ENCODE assay signal across 1 cellular context in the genomic region with DNA sequence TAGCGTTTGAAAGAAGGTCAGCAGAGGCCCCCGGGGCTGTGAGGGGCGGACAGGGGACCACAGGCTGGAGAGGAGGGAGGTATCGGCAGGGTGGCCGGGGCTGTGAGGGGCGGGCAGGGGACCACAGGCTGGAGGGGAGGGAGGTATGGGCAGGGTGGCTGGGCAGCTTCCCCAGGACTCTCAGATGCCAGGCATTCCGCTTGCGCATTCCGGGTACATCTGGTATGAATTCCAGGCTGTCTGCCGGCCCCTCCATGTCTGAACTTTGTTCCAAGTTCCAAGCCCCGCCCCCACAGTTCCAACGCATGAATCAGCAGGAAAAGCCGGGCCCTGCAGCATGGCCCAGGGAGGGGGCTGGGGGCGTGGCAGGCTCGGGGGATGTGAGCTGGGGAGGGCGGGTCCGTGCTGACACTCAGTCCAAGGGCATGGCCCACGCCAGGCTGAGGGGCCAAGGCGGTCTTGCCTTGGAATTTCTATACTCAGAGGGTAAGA.
A peak's percentile ranks its signal among the peaks of the same experiment; 100 is the strongest.
TF ChIP-seq lines count a peak whose summit lies in the region.

No MANE protein-coding gene starts in this region.

TF ChIP-seq in HEK293, 187 proteins besides CTCF, POLR2A, EP300 and RAD21 (continued from another document and continues in another):
- TF ChIP-seq, protein P1, sequence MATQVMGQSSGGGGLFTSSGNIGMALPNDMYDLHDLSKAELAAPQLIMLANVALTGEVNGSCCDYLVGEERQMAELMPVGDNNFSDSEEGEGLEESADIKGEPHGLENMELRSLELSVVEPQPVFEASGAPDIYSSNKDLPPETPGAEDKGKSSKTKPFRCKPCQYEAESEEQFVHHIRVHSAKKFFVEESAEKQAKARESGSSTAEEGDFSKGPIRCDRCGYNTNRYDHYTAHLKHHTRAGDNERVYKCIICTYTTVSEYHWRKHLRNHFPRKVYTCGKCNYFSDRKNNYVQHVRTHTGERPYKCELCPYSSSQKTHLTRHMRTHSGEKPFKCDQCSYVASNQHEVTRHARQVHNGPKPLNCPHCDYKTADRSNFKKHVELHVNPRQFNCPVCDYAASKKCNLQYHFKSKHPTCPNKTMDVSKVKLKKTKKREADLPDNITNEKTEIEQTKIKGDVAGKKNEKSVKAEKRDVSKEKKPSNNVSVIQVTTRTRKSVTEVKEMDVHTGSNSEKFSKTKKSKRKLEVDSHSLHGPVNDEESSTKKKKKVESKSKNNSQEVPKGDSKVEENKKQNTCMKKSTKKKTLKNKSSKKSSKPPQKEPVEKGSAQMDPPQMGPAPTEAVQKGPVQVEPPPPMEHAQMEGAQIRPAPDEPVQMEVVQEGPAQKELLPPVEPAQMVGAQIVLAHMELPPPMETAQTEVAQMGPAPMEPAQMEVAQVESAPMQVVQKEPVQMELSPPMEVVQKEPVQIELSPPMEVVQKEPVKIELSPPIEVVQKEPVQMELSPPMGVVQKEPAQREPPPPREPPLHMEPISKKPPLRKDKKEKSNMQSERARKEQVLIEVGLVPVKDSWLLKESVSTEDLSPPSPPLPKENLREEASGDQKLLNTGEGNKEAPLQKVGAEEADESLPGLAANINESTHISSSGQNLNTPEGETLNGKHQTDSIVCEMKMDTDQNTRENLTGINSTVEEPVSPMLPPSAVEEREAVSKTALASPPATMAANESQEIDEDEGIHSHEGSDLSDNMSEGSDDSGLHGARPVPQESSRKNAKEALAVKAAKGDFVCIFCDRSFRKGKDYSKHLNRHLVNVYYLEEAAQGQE (tag by site-specific recombination; IDR thresholded peaks at IDR 0.05): no peak
- TF ChIP-seq, protein P2, sequence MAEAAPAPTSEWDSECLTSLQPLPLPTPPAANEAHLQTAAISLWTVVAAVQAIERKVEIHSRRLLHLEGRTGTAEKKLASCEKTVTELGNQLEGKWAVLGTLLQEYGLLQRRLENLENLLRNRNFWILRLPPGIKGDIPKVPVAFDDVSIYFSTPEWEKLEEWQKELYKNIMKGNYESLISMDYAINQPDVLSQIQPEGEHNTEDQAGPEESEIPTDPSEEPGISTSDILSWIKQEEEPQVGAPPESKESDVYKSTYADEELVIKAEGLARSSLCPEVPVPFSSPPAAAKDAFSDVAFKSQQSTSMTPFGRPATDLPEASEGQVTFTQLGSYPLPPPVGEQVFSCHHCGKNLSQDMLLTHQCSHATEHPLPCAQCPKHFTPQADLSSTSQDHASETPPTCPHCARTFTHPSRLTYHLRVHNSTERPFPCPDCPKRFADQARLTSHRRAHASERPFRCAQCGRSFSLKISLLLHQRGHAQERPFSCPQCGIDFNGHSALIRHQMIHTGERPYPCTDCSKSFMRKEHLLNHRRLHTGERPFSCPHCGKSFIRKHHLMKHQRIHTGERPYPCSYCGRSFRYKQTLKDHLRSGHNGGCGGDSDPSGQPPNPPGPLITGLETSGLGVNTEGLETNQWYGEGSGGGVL (tag by site-specific recombination; IDR thresholded peaks at IDR 0.05): peak; percentile 69
- TF ChIP-seq ZXDB (tag by site-specific recombination; IDR thresholded peaks at IDR 0.05) (peak; percentile 33; the same call in 1 of the 2 replicates), ZNF571 (tag by site-specific recombination; IDR thresholded peaks at IDR 0.05) (no peak), ZBTB21 (tag by site-specific recombination; IDR thresholded peaks at IDR 0.05) (no peak), KLF9 (tag by site-specific recombination; IDR thresholded peaks at IDR 0.05; ENCODE audit: low read depth) (peak; percentile 96), ZNF548 (tag by site-specific recombination; IDR thresholded peaks at IDR 0.05) (no peak), ZBTB8A (tag by site-specific recombination; IDR thresholded peaks at IDR 0.05) (peak; percentile 67), ZNF626 (tag by site-specific recombination; IDR thresholded peaks at IDR 0.05) (no peak), ZNF184 (tag by site-specific recombination; IDR thresholded peaks at IDR 0.05) (no peak), ZNF274 (IDR thresholded peaks at IDR 0.05; ENCODE audit: low read length) (no peak), ZNF274 (tag by site-specific recombination; IDR thresholded peaks at IDR 0.05; ENCODE audit: borderline replicate concordance) (no peak), ZNF335 (tag by site-specific recombination; conservative IDR thresholded peaks at IDR 0.05) (peak; percentile 77), ZNF600 (tag by site-specific recombination; IDR thresholded peaks at IDR 0.05) (peak; percentile 70), SP2 (tag by site-specific recombination; IDR thresholded peaks at IDR 0.05) (peak; percentile 78), EGR2 (tag by site-specific recombination; IDR thresholded peaks at IDR 0.05; ENCODE audit: low read depth) (peak; percentile 49), KLF8 (tag by site-specific recombination; IDR thresholded peaks at IDR 0.05) (peak; percentile 46; the same call in 1 of the 2 replicates), KLF10 (tag by site-specific recombination; IDR thresholded peaks at IDR 0.05) (peak; percentile 98), MEIS1 (CRISPR knock-in tag; IDR thresholded peaks at IDR 0.05; ENCODE audit: borderline replicate concordance) (no peak), ZNF837 (tag by site-specific recombination; IDR thresholded peaks at IDR 0.05) (no peak), ZNF830 (tag by site-specific recombination; IDR thresholded peaks at IDR 0.05; ENCODE audit: low read depth) (no peak), ZNF629 (tag by site-specific recombination; IDR thresholded peaks at IDR 0.05) (peak; percentile 70; the same call in 1 of the 2 replicates), GLI2 (tag by site-specific recombination; IDR thresholded peaks at IDR 0.05; ENCODE audit: borderline replicate concordance, low read depth) (no peak), OSR2 (tag by site-specific recombination; IDR thresholded peaks at IDR 0.05) (no peak), ZIC2 (tag by site-specific recombination; IDR thresholded peaks at IDR 0.05) (no peak), ZBTB7A (tag by site-specific recombination; IDR thresholded peaks at IDR 0.05; ENCODE audit: low read depth) (peak; percentile 30; the same call in 1 of the 2 replicates), REPIN1 (tag by site-specific recombination; IDR thresholded peaks at IDR 0.05; ENCODE audit: low read depth) (no peak), ZNF76 (tag by site-specific recombination; IDR thresholded peaks at IDR 0.05; ENCODE audit: borderline replicate concordance, low read depth) (0 out of 2 replicates have a peak, but pooled peaks have one; percentile 23)
- TF ChIP-seq, protein P3, sequence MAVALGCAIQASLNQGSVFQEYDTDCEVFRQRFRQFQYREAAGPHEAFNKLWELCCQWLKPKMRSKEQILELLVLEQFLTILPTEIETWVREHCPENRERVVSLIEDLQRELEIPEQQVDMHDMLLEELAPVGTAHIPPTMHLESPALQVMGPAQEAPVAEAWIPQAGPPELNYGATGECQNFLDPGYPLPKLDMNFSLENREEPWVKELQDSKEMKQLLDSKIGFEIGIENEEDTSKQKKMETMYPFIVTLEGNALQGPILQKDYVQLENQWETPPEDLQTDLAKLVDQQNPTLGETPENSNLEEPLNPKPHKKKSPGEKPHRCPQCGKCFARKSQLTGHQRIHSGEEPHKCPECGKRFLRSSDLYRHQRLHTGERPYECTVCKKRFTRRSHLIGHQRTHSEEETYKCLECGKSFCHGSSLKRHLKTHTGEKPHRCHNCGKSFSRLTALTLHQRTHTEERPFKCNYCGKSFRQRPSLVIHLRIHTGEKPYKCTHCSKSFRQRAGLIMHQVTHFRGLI (tag by site-specific recombination; IDR thresholded peaks at IDR 0.05): peak; percentile 59; the same call in 1 of the 2 replicates
- TF ChIP-seq, protein P4, sequence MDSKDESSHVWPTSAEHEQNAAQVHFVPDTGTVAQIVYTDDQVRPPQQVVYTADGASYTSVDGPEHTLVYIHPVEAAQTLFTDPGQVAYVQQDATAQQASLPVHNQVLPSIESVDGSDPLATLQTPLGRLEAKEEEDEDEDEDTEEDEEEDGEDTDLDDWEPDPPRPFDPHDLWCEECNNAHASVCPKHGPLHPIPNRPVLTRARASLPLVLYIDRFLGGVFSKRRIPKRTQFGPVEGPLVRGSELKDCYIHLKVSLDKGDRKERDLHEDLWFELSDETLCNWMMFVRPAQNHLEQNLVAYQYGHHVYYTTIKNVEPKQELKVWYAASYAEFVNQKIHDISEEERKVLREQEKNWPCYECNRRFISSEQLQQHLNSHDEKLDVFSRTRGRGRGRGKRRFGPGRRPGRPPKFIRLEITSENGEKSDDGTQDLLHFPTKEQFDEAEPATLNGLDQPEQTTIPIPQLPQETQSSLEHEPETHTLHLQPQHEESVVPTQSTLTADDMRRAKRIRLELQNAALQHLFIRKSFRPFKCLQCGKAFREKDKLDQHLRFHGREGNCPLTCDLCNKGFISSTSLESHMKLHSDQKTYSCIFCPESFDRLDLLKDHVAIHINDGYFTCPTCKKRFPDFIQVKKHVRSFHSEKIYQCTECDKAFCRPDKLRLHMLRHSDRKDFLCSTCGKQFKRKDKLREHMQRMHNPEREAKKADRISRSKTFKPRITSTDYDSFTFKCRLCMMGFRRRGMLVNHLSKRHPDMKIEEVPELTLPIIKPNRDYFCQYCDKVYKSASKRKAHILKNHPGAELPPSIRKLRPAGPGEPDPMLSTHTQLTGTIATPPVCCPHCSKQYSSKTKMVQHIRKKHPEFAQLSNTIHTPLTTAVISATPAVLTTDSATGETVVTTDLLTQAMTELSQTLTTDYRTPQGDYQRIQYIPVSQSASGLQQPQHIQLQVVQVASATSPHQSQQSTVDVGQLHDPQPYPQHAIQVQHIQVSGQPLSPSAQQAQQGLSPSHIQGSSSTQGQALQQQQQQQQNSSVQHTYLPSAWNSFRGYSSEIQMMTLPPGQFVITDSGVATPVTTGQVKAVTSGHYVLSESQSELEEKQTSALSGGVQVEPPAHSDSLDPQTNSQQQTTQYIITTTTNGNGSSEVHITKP (tag by site-specific recombination; IDR thresholded peaks at IDR 0.05): peak; percentile 98
- TF ChIP-seq, protein P5, sequence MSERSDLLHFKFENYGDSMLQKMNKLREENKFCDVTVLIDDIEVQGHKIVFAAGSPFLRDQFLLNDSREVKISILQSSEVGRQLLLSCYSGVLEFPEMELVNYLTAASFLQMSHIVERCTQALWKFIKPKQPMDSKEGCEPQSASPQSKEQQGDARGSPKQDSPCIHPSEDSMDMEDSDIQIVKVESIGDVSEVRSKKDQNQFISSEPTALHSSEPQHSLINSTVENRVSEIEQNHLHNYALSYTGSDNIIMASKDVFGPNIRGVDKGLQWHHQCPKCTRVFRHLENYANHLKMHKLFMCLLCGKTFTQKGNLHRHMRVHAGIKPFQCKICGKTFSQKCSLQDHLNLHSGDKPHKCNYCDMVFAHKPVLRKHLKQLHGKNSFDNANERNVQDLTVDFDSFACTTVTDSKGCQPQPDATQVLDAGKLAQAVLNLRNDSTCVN (tag by site-specific recombination; optimal IDR thresholded peaks at IDR 0.05): no peak
- TF ChIP-seq, protein P6, sequence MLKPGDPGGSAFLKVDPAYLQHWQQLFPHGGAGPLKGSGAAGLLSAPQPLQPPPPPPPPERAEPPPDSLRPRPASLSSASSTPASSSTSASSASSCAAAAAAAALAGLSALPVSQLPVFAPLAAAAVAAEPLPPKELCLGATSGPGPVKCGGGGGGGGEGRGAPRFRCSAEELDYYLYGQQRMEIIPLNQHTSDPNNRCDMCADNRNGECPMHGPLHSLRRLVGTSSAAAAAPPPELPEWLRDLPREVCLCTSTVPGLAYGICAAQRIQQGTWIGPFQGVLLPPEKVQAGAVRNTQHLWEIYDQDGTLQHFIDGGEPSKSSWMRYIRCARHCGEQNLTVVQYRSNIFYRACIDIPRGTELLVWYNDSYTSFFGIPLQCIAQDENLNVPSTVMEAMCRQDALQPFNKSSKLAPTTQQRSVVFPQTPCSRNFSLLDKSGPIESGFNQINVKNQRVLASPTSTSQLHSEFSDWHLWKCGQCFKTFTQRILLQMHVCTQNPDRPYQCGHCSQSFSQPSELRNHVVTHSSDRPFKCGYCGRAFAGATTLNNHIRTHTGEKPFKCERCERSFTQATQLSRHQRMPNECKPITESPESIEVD (tag by site-specific recombination; IDR thresholded peaks at IDR 0.05): no peak
- TF ChIP-seq, protein P7, sequence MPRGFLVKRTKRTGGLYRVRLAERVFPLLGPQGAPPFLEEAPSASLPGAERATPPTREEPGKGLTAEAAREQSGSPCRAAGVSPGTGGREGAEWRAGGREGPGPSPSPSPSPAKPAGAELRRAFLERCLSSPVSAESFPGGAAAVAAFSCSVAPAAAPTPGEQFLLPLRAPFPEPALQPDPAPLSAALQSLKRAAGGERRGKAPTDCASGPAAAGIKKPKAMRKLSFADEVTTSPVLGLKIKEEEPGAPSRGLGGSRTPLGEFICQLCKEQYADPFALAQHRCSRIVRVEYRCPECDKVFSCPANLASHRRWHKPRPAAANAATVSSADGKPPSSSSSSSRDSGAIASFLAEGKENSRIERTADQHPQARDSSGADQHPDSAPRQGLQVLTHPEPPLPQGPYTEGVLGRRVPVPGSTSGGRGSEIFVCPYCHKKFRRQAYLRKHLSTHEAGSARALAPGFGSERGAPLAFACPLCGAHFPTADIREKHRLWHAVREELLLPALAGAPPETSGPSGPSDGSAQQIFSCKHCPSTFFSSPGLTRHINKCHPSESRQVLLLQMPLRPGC (tag by site-specific recombination; IDR thresholded peaks at IDR 0.05): peak; percentile 65
- TF ChIP-seq, protein P8, sequence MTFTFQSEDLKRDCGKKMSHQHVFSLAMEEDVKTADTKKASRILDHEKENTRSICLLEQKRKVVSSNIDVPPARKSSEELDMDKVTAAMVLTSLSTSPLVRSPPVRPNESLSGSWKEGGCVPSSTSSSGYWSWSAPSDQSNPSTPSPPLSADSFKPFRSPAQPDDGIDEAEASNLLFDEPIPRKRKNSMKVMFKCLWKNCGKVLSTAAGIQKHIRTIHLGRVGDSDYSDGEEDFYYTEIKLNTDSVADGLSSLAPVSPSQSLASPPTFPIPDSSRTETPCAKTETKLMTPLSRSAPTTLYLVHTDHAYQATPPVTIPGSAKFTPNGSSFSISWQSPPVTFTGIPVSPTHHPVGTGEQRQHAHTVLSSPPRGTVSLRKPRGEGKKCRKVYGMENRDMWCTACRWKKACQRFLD (tag by site-specific recombination; IDR thresholded peaks at IDR 0.05): no peak
- TF ChIP-seq, protein P9, sequence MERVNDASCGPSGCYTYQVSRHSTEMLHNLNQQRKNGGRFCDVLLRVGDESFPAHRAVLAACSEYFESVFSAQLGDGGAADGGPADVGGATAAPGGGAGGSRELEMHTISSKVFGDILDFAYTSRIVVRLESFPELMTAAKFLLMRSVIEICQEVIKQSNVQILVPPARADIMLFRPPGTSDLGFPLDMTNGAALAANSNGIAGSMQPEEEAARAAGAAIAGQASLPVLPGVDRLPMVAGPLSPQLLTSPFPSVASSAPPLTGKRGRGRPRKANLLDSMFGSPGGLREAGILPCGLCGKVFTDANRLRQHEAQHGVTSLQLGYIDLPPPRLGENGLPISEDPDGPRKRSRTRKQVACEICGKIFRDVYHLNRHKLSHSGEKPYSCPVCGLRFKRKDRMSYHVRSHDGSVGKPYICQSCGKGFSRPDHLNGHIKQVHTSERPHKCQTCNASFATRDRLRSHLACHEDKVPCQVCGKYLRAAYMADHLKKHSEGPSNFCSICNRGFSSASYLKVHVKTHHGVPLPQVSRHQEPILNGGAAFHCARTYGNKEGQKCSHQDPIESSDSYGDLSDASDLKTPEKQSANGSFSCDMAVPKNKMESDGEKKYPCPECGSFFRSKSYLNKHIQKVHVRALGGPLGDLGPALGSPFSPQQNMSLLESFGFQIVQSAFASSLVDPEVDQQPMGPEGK (tag by site-specific recombination; IDR thresholded peaks at IDR 0.05): peak; percentile 80
- TF ChIP-seq, protein P10, sequence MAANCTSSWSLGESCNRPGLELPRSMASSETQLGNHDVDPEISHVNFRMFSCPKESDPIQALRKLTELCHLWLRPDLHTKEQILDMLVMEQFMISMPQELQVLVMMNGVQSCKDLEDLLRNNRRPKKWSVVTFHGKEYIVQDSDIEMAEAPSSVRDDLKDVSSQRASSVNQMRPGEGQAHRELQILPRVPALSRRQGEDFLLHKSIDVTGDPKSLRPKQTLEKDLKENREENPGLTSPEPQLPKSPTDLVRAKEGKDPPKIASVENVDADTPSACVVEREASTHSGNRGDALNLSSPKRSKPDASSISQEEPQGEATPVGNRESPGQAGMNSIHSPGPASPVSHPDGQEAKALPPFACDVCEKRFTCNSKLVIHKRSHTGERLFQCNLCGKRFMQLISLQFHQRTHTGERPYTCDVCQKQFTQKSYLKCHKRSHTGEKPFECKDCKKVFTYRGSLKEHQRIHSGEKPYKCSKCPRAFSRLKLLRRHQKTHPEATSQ (tag by site-specific recombination; IDR thresholded peaks at IDR 0.05): no peak
